13 cellular contexts compared by ENCODE assay signal in genomic region chr6:16483315-16483875, GRCh38.
A peak's percentile ranks its signal among the peaks of the same experiment; 100 is the strongest.
DNase-seq lines count a peak whose midpoint lies in the region; ATAC-seq and TF ChIP-seq lines count a peak whose summit lies in the region.
"Had no signal": no experiment of that assay in that cellular context is flagged by ENCODE, and none has a peak within 500 bp of the region (broad histone marks: within the 10 kb centered on the region; RNA-seq: fewer than 3 reads in every experiment).

No MANE protein-coding gene starts in this region.

- WGBS in spleen, 5 donors, result 49 to 76% (median 63%) methylated on average over 2 of the region's 2 CpGs

- ATAC-seq in GM18520 (IDR thresholded peaks at IDR 0.05; ENCODE audit: unreplicated experiment) (peak; percentile 31), HG02678 (IDR thresholded peaks at IDR 0.05; ENCODE audit: unreplicated experiment) (peak; percentile 69)
- ATAC-seq in activated CD8-positive, alpha-beta T cell treated with anti-CD3 and anti-CD28 coated beads for 36 hours, result peak; percentile 40
- ATAC-seq: left lobe of liver, PC-3 had no signal

- peaks cover 58% of the 10 kb centered on the region for H3K36me3 Mint-ChIP-seq in activated CD8-positive, alpha-beta T cell treated with anti-CD3 and anti-CD28 coated beads for 36 hours (ENCODE audit: low read depth)

- CTCF ChIA-PET in activated CD8-positive, alpha-beta T cell treated with anti-CD3 and anti-CD28 coated beads for 36 hours (lab: Charles Lee), result interaction anchor here (0.9 to 2.3 kb wide), 4 partner anchors 12 to 280 kb away, joined by 4 to 9 read pairs (median 6); no protein-coding TSS in a partner anchor

- peak overlapping the region; percentile 60 for H3K4me3 Mint-ChIP-seq in activated CD8-positive, alpha-beta T cell treated with anti-CD3 and anti-CD28 coated beads for 36 hours

- H3K27me3 ChIP-seq in spleen (replicated peaks in 1 of 7), result no peaks in the 10 kb centered on the region
- H3K27me3 ChIP-seq: adrenal gland had no signal

- H3K4me3 ChIP-seq in spleen, result no peak overlapping the region
- H3K4me3 ChIP-seq: adrenal gland, thoracic aorta had no signal

- peaks cover 0 to 72% (median 35%) of the 10 kb centered on the region in 6 donors for H3K4me1 ChIP-seq in spleen
- H3K4me1 ChIP-seq: adrenal gland, parathyroid adenoma had no signal

- peak overlapping the region; percentile 96 for H3K27ac Mint-ChIP-seq in activated CD8-positive, alpha-beta T cell treated with anti-CD3 and anti-CD28 coated beads for 36 hours

- no peaks in the 10 kb centered on the region for H3K27me3 Mint-ChIP-seq in activated CD8-positive, alpha-beta T cell treated with anti-CD3 and anti-CD28 coated beads for 36 hours

- peak; percentile 70 for DNase-seq in activated CD8-positive, alpha-beta T cell treated with anti-CD3 and anti-CD28 coated beads for 36 hours
- no peak for DNase-seq in spleen
- DNase-seq in NCI-H2196 treated with DMSO at 0.1 percent for 48 hours (lab: John Stamatoyannopoulos, UW; ENCODE audit: unreplicated experiment), result no peak
- DNase-seq in islet precursor cell, result no peak
- no peak for DNase-seq in SHP77 (lab: John Stamatoyannopoulos, UW)
- DNase-seq: adrenal gland, NCI-H2081 treated with DMSO at 0.1 percent for 48 hours, PC-3 had no signal

- no peak for TF ChIP-seq CTCF in activated CD8-positive, alpha-beta T cell treated with anti-CD3 and anti-CD28 coated beads for 36 hours (IDR thresholded peaks at IDR 0.05)
- no peak for TF ChIP-seq CTCF in spleen (IDR thresholded peaks at IDR 0.05 in 8 of 11, conservative IDR thresholded peaks at IDR 0.05 in 3 of 11)

- POLR2A ChIA-PET in activated CD8-positive, alpha-beta T cell treated with anti-CD3 and anti-CD28 coated beads for 36 hours (lab: Charles Lee), result interaction anchor here (0.6 to 1.6 kb wide), 11 partner anchors 11 to 324 kb away, joined by 3 to 5 read pairs (median 3); no protein-coding TSS in a partner anchor

- H3K36me3 ChIP-seq in spleen, result peaks cover 0 to 56% (median 8%) of the 10 kb centered on the region in 6 donors
- H3K36me3 ChIP-seq: adrenal gland had no signal

- peak overlapping the region in 5 of 8 donors; percentile 10 to 71 (median 54) for H3K27ac ChIP-seq in spleen
- H3K27ac ChIP-seq: adrenal gland, parathyroid adenoma, thoracic aorta had no signal

- TF ChIP-seq POLR2A in spleen (IDR thresholded peaks at IDR 0.05), result no peak

- H3K9me3 ChIP-seq in spleen, result peaks cover 0 to 11% (median 8%) of the 10 kb centered on the region in 8 donors
- H3K9me3 ChIP-seq: adrenal gland, thoracic aorta had no signal

- H3K4me1 Mint-ChIP-seq in activated CD8-positive, alpha-beta T cell treated with anti-CD3 and anti-CD28 coated beads for 36 hours (ENCODE audit: low read depth), result peaks cover 88% of the 10 kb centered on the region

- intact Hi-C loops in activated CD8-positive, alpha-beta T cell treated with anti-CD3 and anti-CD28 coated beads for 36 hours (cut with micrococcal nuclease), result loop anchor here (2.0 to 10.0 kb wide), 4 partner anchors 61 to 471 kb away; partner anchors contain the start of gene ATXN1
- intact Hi-C loops in spleen (cut with DNase I; ENCODE audit: low total_unique reads), result no loop called here

- no peaks in the 10 kb centered on the region for H3K9me3 Mint-ChIP-seq in activated CD8-positive, alpha-beta T cell treated with anti-CD3 and anti-CD28 coated beads for 36 hours
